9 cellular contexts compared by ENCODE assay signal in the genomic region with DNA sequence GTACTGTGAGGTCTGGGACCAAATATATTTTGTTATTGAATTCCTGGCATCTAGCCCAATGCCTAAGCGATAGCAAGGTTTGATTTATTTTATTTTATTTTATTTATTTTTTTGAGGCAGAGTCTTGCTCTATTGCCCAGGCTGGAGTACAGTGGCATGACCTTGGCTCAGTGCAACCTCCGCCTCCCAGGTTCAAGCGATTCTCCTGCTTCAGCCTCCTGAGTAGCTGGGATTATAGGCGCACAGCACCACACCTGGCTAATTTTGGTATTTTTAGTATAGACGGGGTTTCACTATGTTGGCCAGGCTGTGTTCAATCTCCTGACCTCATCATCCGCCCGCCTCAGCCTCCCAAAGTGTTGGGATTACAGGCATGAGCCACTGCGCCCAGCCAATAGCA. TPM values are rescaled to one million over a fixed set of nuclear protein-coding genes. Genes with fewer than 3 reads are reported as not detected.
"Had no signal": no experiment of that assay in that cellular context is flagged by ENCODE, and none has a peak within 500 bp of the region (broad histone marks: within the 10 kb centered on the region; RNA-seq: fewer than 3 reads in every experiment).

No MANE protein-coding gene starts in this region.

RNA-seq across cellular contexts. Expression of a gene that starts 1.7 kb away (rescaled TPM):
- total RNA-seq: activated CD8-positive, alpha-beta T cell treated with anti-CD3 and anti-CD28 coated beads, Interleukin-2, amount 10 ng/mL, durations not matched to agents 7 days and 5 days; activated naive CD8-positive, alpha-beta T cell treated with anti-CD3 and anti-CD28 coated beads, Interleukin-2, amount 10 ng/mL, durations not matched to agents 7 days and 5 days; adrenal gland; cardiac septum; colonic mucosa; NCI-H460; Peyer's patch; Right ventricle myocardium superior; SJCRH30 had no signal
- polyA plus RNA-seq: adrenal gland had no signal
